ENCODE assay signal across 1 cellular context in the genomic region with DNA sequence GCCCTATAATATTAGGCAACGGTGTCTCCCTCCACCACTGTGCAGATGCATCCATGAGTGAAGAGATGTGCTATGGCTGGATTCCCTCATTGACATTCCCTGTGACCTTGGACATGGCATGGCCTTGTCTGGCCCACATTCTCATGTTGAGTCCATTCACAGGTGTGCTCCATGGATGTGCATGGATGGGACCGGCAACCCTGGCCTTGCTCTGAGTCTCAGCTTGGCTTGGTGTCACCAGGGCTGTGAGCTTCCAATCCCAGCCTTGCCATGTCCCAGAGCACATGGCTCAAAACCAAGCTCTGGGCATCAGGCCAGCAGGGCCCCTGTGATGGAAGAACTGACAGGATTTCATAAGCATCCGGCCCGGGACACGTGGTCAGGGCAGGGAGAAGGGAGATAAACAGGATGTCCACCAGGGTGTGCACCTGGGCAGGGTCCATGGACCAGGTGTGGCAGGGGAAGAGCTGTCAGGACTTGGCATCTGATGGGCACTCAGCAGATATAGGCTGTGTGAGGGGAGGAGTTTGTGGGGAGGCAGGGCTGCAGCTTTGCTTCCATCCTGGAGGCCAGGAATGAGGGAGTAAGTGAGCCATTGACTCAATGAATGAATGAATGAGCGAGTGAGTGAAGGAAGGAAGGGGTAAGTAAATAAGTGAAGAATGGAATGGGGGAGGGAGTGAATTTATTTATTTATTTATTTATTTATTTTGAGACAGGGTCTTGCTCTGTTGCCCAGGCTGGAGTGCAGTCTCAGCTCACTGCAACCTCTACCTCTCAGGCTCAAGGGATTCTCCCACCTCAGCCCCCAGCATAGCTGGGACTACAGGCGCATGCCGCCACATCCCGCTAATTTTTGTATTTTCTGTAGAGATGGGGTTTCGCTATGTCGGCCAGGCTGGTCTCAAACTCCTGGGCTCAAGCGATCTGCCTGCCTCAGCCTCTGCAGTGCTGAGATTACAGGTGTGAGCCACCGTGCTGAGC.
A peak's percentile ranks its signal among the peaks of the same experiment; 100 is the strongest.
TF ChIP-seq lines count a peak whose summit lies in the region.

No MANE protein-coding gene starts in this region.

TF ChIP-seq in HepG2, 621 proteins besides CTCF, POLR2A, EP300 and RAD21 (continued from another document and continues in another):
- TF ChIP-seq MTF2 (CRISPR knock-in tag; IDR thresholded peaks at IDR 0.05; ENCODE audit: borderline replicate concordance), result no peak; the same call in 1 of the 2 replicates
- TF ChIP-seq SSRP1 (CRISPR knock-in tag; IDR thresholded peaks at IDR 0.05), result peak; percentile 99
- TF ChIP-seq ZNF367 (CRISPR knock-in tag; IDR thresholded peaks at IDR 0.05; ENCODE audit: borderline replicate concordance), result no peak
- TF ChIP-seq, protein P1, sequence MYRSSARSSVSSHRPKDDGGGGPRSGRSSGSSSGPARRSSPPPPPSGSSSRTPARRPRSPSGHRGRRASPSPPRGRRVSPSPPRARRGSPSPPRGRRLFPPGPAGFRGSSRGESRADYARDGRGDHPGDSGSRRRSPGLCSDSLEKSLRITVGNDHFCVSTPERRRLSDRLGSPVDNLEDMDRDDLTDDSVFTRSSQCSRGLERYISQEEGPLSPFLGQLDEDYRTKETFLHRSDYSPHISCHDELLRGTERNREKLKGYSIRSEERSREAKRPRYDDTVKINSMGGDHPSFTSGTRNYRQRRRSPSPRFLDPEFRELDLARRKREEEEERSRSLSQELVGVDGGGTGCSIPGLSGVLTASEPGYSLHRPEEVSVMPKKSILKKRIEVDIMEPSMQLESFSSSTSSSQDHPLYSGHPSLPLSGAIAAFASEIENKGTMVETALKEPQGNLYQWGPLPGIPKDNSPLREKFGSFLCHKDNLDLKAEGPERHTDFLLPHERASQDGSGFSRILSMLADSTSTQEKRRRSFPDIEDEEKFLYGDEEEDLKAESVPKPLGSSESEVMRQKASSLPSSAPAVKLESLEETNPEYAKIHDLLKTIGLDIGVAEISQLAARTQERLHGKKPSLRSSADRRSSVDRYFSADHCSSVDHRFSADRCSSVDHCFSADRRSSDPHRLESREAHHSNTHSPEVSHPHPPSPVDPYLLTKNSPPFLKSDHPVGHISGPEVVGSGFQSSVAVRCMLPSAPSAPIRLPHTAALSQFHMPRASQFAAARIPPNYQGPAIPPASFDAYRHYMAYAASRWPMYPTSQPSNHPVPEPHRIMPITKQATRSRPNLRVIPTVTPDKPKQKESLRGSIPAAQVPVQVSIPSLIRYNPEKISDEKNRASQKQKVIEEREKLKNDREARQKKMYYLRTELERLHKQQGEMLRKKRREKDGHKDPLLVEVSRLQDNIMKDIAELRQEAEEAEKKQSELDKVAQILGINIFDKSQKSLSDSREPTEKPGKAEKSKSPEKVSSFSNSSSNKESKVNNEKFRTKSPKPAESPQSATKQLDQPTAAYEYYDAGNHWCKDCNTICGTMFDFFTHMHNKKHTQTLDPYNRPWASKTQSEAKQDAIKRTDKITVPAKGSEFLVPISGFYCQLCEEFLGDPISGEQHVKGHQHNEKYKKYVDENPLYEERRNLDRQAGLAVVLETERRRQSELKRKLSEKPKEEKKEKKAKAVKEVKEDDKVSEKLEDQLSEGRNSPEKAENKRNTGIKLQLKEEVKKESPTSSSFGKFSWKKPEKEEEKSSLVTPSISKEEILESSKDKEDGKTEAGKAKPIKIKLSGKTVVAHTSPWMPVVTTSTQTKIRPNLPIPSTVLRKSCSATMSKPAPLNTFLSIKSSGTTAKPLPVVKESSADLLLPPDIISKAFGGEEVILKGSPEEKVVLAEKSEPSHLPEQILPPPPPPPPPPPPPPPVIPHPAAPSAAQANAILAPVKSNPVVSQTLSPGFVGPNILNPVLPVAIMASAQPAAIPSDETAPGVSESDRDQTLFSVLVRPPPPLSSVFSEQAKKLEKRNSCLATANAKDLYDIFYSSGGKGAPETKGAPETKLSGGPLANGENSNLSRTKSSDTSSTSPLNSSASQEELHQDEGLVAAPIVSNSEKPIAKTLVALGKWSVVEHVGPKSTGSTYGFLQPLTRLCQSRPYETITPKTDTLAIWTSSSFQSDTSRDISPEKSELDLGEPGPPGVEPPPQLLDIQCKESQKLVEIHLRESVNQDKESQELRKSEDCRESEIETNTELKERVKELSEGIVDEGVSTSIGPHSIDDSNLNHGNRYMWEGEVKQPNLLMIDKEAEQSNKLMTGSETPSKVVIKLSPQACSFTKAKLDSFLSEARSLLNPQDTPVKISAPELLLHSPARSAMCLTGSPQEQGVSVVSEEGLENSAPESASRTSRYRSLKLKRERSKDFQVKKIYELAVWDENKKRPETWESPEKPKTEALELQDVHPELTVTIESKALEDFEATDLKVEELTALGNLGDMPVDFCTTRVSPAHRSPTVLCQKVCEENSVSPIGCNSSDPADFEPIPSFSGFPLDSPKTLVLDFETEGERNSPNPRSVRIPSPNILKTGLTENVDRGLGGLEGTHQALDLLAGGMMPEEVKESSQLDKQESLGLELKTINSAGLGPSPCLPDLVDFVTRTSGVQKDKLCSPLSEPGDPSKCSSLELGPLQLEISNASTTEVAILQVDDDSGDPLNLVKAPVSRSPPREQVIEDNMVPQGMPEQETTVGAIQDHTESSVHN (CRISPR knock-in tag; IDR thresholded peaks at IDR 0.05), result peak; percentile 100
- TF ChIP-seq ZNF343 (CRISPR knock-in tag; IDR thresholded peaks at IDR 0.05), result peak; percentile 95; the same call in 1 of the 2 replicates
- peak; percentile 96; the same call in 1 of the 2 replicates for TF ChIP-seq ZZZ3 (CRISPR knock-in tag; IDR thresholded peaks at IDR 0.05; ENCODE audit: borderline replicate concordance)
- TF ChIP-seq DMAP1 (CRISPR knock-in tag; IDR thresholded peaks at IDR 0.05), result peak; percentile 100
- TF ChIP-seq, protein P2, sequence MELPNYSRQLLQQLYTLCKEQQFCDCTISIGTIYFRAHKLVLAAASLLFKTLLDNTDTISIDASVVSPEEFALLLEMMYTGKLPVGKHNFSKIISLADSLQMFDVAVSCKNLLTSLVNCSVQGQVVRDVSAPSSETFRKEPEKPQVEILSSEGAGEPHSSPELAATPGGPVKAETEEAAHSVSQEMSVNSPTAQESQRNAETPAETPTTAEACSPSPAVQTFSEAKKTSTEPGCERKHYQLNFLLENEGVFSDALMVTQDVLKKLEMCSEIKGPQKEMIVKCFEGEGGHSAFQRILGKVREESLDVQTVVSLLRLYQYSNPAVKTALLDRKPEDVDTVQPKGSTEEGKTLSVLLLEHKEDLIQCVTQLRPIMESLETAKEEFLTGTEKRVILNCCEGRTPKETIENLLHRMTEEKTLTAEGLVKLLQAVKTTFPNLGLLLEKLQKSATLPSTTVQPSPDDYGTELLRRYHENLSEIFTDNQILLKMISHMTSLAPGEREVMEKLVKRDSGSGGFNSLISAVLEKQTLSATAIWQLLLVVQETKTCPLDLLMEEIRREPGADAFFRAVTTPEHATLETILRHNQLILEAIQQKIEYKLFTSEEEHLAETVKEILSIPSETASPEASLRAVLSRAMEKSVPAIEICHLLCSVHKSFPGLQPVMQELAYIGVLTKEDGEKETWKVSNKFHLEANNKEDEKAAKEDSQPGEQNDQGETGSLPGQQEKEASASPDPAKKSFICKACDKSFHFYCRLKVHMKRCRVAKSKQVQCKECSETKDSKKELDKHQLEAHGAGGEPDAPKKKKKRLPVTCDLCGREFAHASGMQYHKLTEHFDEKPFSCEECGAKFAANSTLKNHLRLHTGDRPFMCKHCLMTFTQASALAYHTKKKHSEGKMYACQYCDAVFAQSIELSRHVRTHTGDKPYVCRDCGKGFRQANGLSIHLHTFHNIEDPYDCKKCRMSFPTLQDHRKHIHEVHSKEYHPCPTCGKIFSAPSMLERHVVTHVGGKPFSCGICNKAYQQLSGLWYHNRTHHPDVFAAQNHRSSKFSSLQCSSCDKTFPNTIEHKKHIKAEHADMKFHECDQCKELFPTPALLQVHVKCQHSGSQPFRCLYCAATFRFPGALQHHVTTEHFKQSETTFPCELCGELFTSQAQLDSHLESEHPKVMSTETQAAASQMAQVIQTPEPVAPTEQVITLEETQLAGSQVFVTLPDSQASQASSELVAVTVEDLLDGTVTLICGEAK (IDR thresholded peaks at IDR 0.05), result no peak
- TF ChIP-seq, protein P2 (CRISPR knock-in tag; IDR thresholded peaks at IDR 0.05), result peak; percentile 94
- peak; percentile 23 for TF ChIP-seq SRSF1 (optimal IDR thresholded peaks at IDR 0.05; ENCODE audit: low read depth, low read length)
- TF ChIP-seq ZNF567 (CRISPR knock-in tag; IDR thresholded peaks at IDR 0.05; ENCODE audit: borderline replicate concordance), result peak; percentile 98; the same call in 1 of the 2 replicates
- TF ChIP-seq THAP9 (CRISPR knock-in tag; IDR thresholded peaks at IDR 0.05; ENCODE audit: borderline replicate concordance), result peak; percentile 88
- TF ChIP-seq, protein P3, sequence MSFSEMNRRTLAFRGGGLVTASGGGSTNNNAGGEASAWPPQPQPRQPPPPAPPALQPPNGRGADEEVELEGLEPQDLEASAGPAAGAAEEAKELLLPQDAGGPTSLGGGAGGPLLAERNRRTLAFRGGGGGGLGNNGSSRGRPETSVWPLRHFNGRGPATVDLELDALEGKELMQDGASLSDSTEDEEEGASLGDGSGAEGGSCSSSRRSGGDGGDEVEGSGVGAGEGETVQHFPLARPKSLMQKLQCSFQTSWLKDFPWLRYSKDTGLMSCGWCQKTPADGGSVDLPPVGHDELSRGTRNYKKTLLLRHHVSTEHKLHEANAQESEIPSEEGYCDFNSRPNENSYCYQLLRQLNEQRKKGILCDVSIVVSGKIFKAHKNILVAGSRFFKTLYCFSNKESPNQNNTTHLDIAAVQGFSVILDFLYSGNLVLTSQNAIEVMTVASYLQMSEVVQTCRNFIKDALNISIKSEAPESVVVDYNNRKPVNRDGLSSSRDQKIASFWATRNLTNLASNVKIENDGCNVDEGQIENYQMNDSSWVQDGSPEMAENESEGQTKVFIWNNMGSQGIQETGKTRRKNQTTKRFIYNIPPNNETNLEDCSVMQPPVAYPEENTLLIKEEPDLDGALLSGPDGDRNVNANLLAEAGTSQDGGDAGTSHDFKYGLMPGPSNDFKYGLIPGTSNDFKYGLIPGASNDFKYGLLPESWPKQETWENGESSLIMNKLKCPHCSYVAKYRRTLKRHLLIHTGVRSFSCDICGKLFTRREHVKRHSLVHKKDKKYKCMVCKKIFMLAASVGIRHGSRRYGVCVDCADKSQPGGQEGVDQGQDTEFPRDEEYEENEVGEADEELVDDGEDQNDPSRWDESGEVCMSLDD (CRISPR knock-in tag; IDR thresholded peaks at IDR 0.05; ENCODE audit: borderline replicate concordance), result no peak
- peak; percentile 90; the same call in 1 of the 2 replicates for TF ChIP-seq TRAFD1 (CRISPR knock-in tag; IDR thresholded peaks at IDR 0.05; ENCODE audit: borderline replicate concordance)
- TF ChIP-seq MATR3 (CRISPR knock-in tag; IDR thresholded peaks at IDR 0.05), result no peak
- no peak for TF ChIP-seq ELF4 (CRISPR knock-in tag; IDR thresholded peaks at IDR 0.05; ENCODE audit: borderline replicate concordance)
